8 cellular contexts compared by ENCODE assay signal in genomic region chr2:230614913-230615332, GRCh38.
DNase-seq lines count a peak whose midpoint lies in the region; ATAC-seq and TF ChIP-seq lines count a peak whose summit lies in the region.

No MANE protein-coding gene starts in this region.

- no peaks in the 10 kb centered on the region for H3K9me2 ChIP-seq in SU-DHL-6 (replicated peaks; ENCODE audit: insufficient read depth, low read length)

- H3K9ac ChIP-seq in SU-DHL-6 (ENCODE audit: low read length) = peak overlapping the region; percentile 54

- H3K9me3 ChIP-seq in SU-DHL-6 (ENCODE audit: insufficient read depth, low read length) = no peaks in the 10 kb centered on the region

- H2AFZ ChIP-seq in SU-DHL-6 (ENCODE audit: low read depth, low read length, severe bottlenecking) = peak overlapping the region; percentile 28

- TF ChIP-seq CTCF in SU-DHL-6 (IDR thresholded peaks at IDR 0.05; ENCODE audit: insufficient read depth, low read length, poor library complexity, severe bottlenecking) (no peak), foreskin fibroblast (IDR thresholded peaks at IDR 0.05; ENCODE audit: low read depth, low read length) (no peak)

- H3K4me3 ChIP-seq in SU-DHL-6 (ENCODE audit: insufficient read depth, low read length, poor library complexity, severe bottlenecking) = peak overlapping the region; percentile 49
- no peak overlapping the region for H3K4me3 ChIP-seq in foreskin fibroblast (ENCODE audit: low read depth in 1 of 2, low read length in 2 of 2)

- peaks cover 5% of the 10 kb centered on the region; the same call in 1 of the 2 replicates for H3K79me2 ChIP-seq in SU-DHL-6 (ENCODE audit: insufficient read depth, low read length)

- H3K27me3 ChIP-seq in SU-DHL-6 (ENCODE audit: low read length) = no peaks in the 10 kb centered on the region

- H3F3A ChIP-seq in SU-DHL-6 (ENCODE audit: insufficient read depth) = peaks cover 26% of the 10 kb centered on the region

- no peaks in the 10 kb centered on the region for H3K36me3 ChIP-seq in SU-DHL-6 (ENCODE audit: low read length)

- H4K20me1 ChIP-seq in SU-DHL-6 (ENCODE audit: low read depth, low read length) = no peaks in the 10 kb centered on the region

- peak overlapping the region; percentile 81 for H3K27ac ChIP-seq in SU-DHL-6 (ENCODE audit: low read depth, low read length)

- H3K4me2 ChIP-seq in SU-DHL-6 (ENCODE audit: low read depth, low read length, poor library complexity, severe bottlenecking) = peak overlapping the region; percentile 74

- DNase-seq in stimulated activated CD4-positive, alpha-beta T cell treated with anti-CD3 and anti-CD28 coated beads, Interleukin-15, amount 100 ng/mL, for 24 hours = peak; percentile 77
- DNase-seq in NCI-H510A treated with DMSO at 0.1 percent for 48 hours (lab: John Stamatoyannopoulos, UW) = no peak
- no peak for DNase-seq in foreskin fibroblast
- DNase-seq in activated gamma-delta T cell treated with Interleukin-2 at 50 U/mL for 16 hours = no peak
- DNase-seq in cerebellar cortex (ENCODE audit: low spot score) = no peak

- peak; percentile 59 for ATAC-seq in GM18861 (IDR thresholded peaks at IDR 0.05; ENCODE audit: unreplicated experiment)
- peak; percentile 78 for ATAC-seq in HG02623 (IDR thresholded peaks at IDR 0.05; ENCODE audit: unreplicated experiment)
